ENCODE assay signal across 21 cellular contexts in genomic region chr2:138116456-138116855, GRCh38.
"Had no signal": no experiment of that assay in that cellular context is flagged by ENCODE, and none has a peak within 500 bp of the region (broad histone marks: within the 10 kb centered on the region; RNA-seq: fewer than 3 reads in every experiment).

No MANE protein-coding gene starts in this region.

- FAIRE-seq: endometrium, islet of Langerhans had no signal

- H3K36me3 ChIP-seq: colonic mucosa, esophagus squamous epithelium, gastroesophageal sphincter, heart right ventricle, left lung, lower lobe of right lung had no signal

- H3K4me3 ChIP-seq: colonic mucosa, esophagus squamous epithelium, gastroesophageal sphincter, heart right ventricle, left lung, lower lobe of right lung had no signal

- H3K27ac ChIP-seq: colonic mucosa, gastroesophageal sphincter, heart right ventricle, left lung, lower lobe of right lung had no signal

- H3K27me3 ChIP-seq: colonic mucosa, esophagus squamous epithelium, gastroesophageal sphincter, heart right ventricle, left lung had no signal

- DNase-seq: colonic mucosa; cortex of kidney; effector CD8-positive, alpha-beta T cell; effector memory CD8-positive, alpha-beta T cell; endodermal cell; esophagus squamous epithelium; glutamatergic neuron; head of caudate nucleus; heart right ventricle; hippocampal formation; left cardiac atrium; left lung; left ventricle myocardium superior; lower lobe of right lung; mesendoderm; midbrain; naive thymus-derived CD4-positive, alpha-beta T cell had no signal

- H3K9me3 ChIP-seq: colonic mucosa, esophagus squamous epithelium, gastroesophageal sphincter, left lung, lower lobe of right lung had no signal

- ATAC-seq: effector memory CD8-positive, alpha-beta T cell; esophagus mucosa; gastroesophageal sphincter; heart right ventricle; left cardiac atrium; left lung; left ventricle myocardium superior; lower lobe of right lung; naive thymus-derived CD4-positive, alpha-beta T cell had no signal

- H3K4me1 ChIP-seq: colonic mucosa, esophagus squamous epithelium, gastroesophageal sphincter, heart right ventricle, left lung, lower lobe of right lung had no signal
